Comparison of ENCODE assay signal across 1 cellular context in the genomic region with DNA sequence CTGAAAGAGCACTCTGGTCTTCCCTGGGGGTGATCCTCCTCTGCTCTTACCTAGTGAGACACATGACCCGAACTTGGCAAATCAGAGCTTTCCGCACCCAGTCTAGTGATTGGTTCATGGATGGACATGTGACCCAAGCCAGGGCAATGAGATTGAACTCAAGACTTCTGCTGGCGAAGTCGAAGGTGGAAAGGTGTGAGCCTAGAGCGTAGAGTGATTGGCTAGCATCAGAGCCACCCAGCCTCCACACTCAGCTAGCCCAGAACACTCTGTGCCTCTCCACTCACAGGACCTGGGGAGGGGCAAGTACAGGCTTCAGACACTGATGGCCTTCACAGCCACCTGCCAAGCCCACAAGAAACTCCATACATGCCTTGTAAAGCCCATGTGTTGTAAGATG.
A peak's percentile ranks its signal among the peaks of the same experiment; 100 is the strongest.
TF ChIP-seq lines count a peak whose summit lies in the region.

No MANE protein-coding gene starts in this region.

TF ChIP-seq in H1, 55 proteins besides CTCF, POLR2A, EP300 and RAD21:
- TF ChIP-seq, protein P1, sequence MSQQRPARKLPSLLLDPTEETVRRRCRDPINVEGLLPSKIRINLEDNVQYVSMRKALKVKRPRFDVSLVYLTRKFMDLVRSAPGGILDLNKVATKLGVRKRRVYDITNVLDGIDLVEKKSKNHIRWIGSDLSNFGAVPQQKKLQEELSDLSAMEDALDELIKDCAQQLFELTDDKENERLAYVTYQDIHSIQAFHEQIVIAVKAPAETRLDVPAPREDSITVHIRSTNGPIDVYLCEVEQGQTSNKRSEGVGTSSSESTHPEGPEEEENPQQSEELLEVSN (IDR thresholded peaks at IDR 0.05), result peak; percentile 50; the same call in 1 of the 2 replicates
- TF ChIP-seq TBP (IDR thresholded peaks at IDR 0.05; ENCODE audit: low read depth, low read length), result no peak
- TF ChIP-seq BRCA1 (IDR thresholded peaks at IDR 0.05; ENCODE audit: low read depth, low read length), result no peak
- no peak for TF ChIP-seq MAX (IDR thresholded peaks at IDR 0.05)
- TF ChIP-seq POU5F1 (IDR thresholded peaks at IDR 0.05; ENCODE audit: low read depth, low read length), result no peak
- TF ChIP-seq, protein P2, sequence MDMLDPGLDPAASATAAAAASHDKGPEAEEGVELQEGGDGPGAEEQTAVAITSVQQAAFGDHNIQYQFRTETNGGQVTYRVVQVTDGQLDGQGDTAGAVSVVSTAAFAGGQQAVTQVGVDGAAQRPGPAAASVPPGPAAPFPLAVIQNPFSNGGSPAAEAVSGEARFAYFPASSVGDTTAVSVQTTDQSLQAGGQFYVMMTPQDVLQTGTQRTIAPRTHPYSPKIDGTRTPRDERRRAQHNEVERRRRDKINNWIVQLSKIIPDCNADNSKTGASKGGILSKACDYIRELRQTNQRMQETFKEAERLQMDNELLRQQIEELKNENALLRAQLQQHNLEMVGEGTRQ (IDR thresholded peaks at IDR 0.05; ENCODE audit: low read length), result peak; percentile 51
- TF ChIP-seq CHD7 (IDR thresholded peaks at IDR 0.05; ENCODE audit: insufficient replicate concordance, low read length), result no peak
- no peak for TF ChIP-seq SUZ12 (IDR thresholded peaks at IDR 0.05; ENCODE audit: low read length)
